ENCODE assay signal across 19 cellular contexts in the genomic region with DNA sequence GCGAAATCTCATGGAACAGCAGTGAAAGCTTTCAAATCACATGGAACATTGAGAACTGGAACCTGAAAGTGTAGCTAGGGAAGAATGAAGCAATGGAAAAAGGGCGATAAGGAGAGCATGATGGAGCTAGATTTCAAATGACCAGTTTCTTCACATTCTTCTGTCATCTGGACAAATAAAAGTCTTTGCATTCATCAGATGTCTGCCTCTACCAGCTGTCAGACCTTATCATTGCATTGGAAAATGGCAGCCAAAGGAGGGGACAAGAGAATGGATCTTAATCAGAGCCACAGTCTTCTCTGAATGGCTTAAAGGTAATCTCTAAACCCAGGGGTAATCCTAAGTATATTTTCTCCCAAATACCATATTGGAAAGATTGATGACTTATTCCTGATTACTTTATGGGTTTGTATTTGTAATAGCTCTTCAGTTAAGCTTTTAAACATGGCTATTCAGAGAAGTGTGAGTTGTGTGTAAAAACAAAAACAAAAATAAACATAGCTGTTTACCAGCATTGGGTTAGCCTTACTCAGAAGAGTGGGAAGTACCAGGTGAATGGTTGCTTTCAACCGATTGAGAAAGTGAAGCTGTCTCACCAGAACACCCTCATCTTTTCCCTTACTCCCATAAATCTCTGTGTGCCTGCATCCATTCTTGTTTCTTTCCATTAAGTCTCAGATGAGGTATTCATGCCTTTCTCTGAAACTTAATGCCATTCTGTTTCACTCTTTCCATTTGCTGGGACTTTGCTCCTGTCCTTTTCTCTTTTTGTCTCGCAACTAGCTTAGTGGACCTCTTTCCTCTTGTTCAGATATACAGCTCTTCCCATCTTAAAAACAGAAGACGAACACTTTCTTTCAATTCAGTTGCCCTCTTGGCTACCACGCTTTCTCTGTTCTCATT. TPM values are rescaled to one million over a fixed set of nuclear protein-coding genes. Genes with fewer than 3 reads are reported as not detected.
DNase-seq lines count a peak whose midpoint lies in the region; ATAC-seq, FAIRE-seq and TF ChIP-seq lines count a peak whose summit lies in the region.
"Had no signal": no experiment of that assay in that cellular context is flagged by ENCODE, and none has a peak within 500 bp of the region (broad histone marks: within the 10 kb centered on the region; RNA-seq: fewer than 3 reads in every experiment).

No MANE protein-coding gene starts in this region.

- H3K4me3 Mint-ChIP-seq in brain (peak overlapping the region in 2 of 5 experiments; percentile 12 to 18), nephron progenitor cell (no peak overlapping the region)
- H3K4me3 Mint-ChIP-seq: stimulated activated memory B cell treated with anti-CD40 and anti-IgM and Interleukin-4, amounts not matched to agents 10 μg/mL and 1 μg/mL and 100 μg/mL, for 72 hours; T-helper 1 cell treated with Interleukin-12 subunit alpha and Interleukin-12 subunit beta and Interleukin-4 antibody, amounts not matched to agents 30 μg/mL and 1 μg/mL, for 36 hours had no signal

- H4K8ac ChIP-seq in IMR-90 (ENCODE audit: low read depth in 2 of 2, low read length in 2 of 2), result no peak overlapping the region

- H3K9me1 ChIP-seq in IMR-90 (ENCODE audit: insufficient read depth, low read length), result no peaks in the 10 kb centered on the region; the same call in 1 of the 2 replicates

- no peak overlapping the region for H3K27ac ChIP-seq in IMR-90 (ENCODE audit: insufficient read depth, low read length)
- H3K27ac ChIP-seq: pancreas, right lobe of liver had no signal

- peaks cover 39% of the 10 kb centered on the region for H3K4me1 Mint-ChIP-seq in brain
- H3K4me1 Mint-ChIP-seq in nephron progenitor cell, result peaks cover 4% of the 10 kb centered on the region

- FAIRE-seq in D721Med (lab: Jason Lieb, UNC), result peak; percentile 77
- FAIRE-seq: pancreas had no signal

- no peak for ATAC-seq in IMR-90 (ENCODE audit: low read depth)
- ATAC-seq in HG03442 (IDR thresholded peaks at IDR 0.05; ENCODE audit: unreplicated experiment), result no peak
- ATAC-seq: pancreas; right lobe of liver; stimulated activated memory B cell treated with anti-CD40 and anti-IgM and Interleukin-4, amounts not matched to agents 10 μg/mL and 1 μg/mL and 100 μg/mL, for 72 hours had no signal

- H4K20me1 ChIP-seq in IMR-90 (ENCODE audit: insufficient read depth, low read length), result no peaks in the 10 kb centered on the region

- in situ Hi-C loops in IMR-90 (cut with MboI; ENCODE audit: low sequenced_read_pairs), result no loop called here

- 86% methylated on average over 3 of the region's 6 CpGs; no CpG with 5 or more reads in 1 of the 2 experiments for WGBS in IMR-90 (ENCODE audit: extremely low coverage in 2 of 2, insufficient read length in 1 of 2), 2 experiments

- H2BK5ac ChIP-seq in IMR-90 (ENCODE audit: low read depth, low read length, poor library complexity, severe bottlenecking), result no peak overlapping the region

- H4K5ac ChIP-seq in IMR-90 (ENCODE audit: low read depth, low read length), result no peak overlapping the region

- H3K27me3 Mint-ChIP-seq in brain (no peaks in the 10 kb centered on the region), nephron progenitor cell (ENCODE audit: low read depth, poor library complexity) (no peaks in the 10 kb centered on the region)
- H3K27me3 Mint-ChIP-seq: stimulated activated memory B cell treated with anti-CD40 and anti-IgM and Interleukin-4, amounts not matched to agents 10 μg/mL and 1 μg/mL and 100 μg/mL, for 72 hours had no signal

- H3K36me3 Mint-ChIP-seq in brain (peaks cover 39% of the 10 kb centered on the region), nephron progenitor cell (ENCODE audit: low read depth) (peaks cover 13% of the 10 kb centered on the region)

- no peaks in the 10 kb centered on the region for H3K27me3 ChIP-seq in IMR-90 (ENCODE audit: control insufficient read depth, insufficient read depth, low read length)
- H3K27me3 ChIP-seq: pancreas, right lobe of liver, tibial nerve had no signal

- no peak overlapping the region for H2BK20ac ChIP-seq in IMR-90 (ENCODE audit: low read depth, low read length)

- TF ChIP-seq RAD21 in IMR-90 (IDR thresholded peaks at IDR 0.05; ENCODE audit: low read length), result no peak

- BruUV-seq in IMR-90 (replicated peaks; lab: Mats Ljungman, UMichigan), result no TSS peak

- no peak overlapping the region for H4K91ac ChIP-seq in IMR-90 (ENCODE audit: insufficient read depth, low read depth, low read length)

- POLR2A ChIA-PET in IMR-90 (lab: Charles Lee; ENCODE audit: unreplicated experiment), result no interaction called here

- peak overlapping the region; percentile 16 to 88 (median 50) for H3K27ac Mint-ChIP-seq in brain
- H3K27ac Mint-ChIP-seq in nephron progenitor cell, result peak overlapping the region; percentile 61
- H3K27ac Mint-ChIP-seq: stimulated activated memory B cell treated with anti-CD40 and anti-IgM and Interleukin-4, amounts not matched to agents 10 μg/mL and 1 μg/mL and 100 μg/mL, for 72 hours; T-helper 1 cell treated with Interleukin-12 subunit alpha and Interleukin-12 subunit beta and Interleukin-4 antibody, amounts not matched to agents 30 μg/mL and 1 μg/mL, for 36 hours had no signal

- no peak for TF ChIP-seq CTCF in D721Med (IDR thresholded peaks at IDR 0.05; ENCODE audit: insufficient read depth, missing control alignments)
- TF ChIP-seq CTCF in IMR-90 (conservative IDR thresholded peaks at IDR 0.05; ENCODE audit: low read depth, low read length), result no peak
- no peak for TF ChIP-seq CTCF in brain (conservative IDR thresholded peaks at IDR 0.05)
- no peak for TF ChIP-seq CTCF in nephron progenitor cell (IDR thresholded peaks at IDR 0.05)

- peaks cover 4% of the 10 kb centered on the region for H3K36me3 ChIP-seq in IMR-90 (ENCODE audit: control insufficient read depth, insufficient read depth, low read length)
- H3K36me3 ChIP-seq: pancreas had no signal

- H2BK120ac ChIP-seq in IMR-90 (ENCODE audit: low read depth, low read length), result no peak overlapping the region

- no peak overlapping the region for H3K4me2 ChIP-seq in IMR-90 (ENCODE audit: low read depth, low read length)

- DNase-seq in D721Med (ENCODE audit: insufficient read length, low spot score) (no peak), IMR-90 (no peak), nephron progenitor cell (no peak), SIG-M5 treated with dmso at 0.1 percent for 504 hours (lab: John Stamatoyannopoulos, UW; ENCODE audit: unreplicated experiment) (no peak), mesenteric fat pad (ENCODE audit: low spot score) (no peak)
- DNase-seq: activated gamma-delta T cell treated with Interleukin-2 at 50 U/mL for 16 hours, AML-193, aorta, EL, NCI-H1105 treated with DMSO at 0.1 percent for 48 hours, NCI-H2107, pancreas, right lobe of liver, SHP77 treated with DMSO at 0.1 percent for 48 hours had no signal

- no peaks in the 10 kb centered on the region for H3K9me3 Mint-ChIP-seq in brain
- no peaks in the 10 kb centered on the region for H3K9me3 Mint-ChIP-seq in nephron progenitor cell
- H3K9me3 Mint-ChIP-seq: stimulated activated memory B cell treated with anti-CD40 and anti-IgM and Interleukin-4, amounts not matched to agents 10 μg/mL and 1 μg/mL and 100 μg/mL, for 72 hours; T-helper 1 cell treated with Interleukin-12 subunit alpha and Interleukin-12 subunit beta and Interleukin-4 antibody, amounts not matched to agents 30 μg/mL and 1 μg/mL, for 36 hours had no signal

- no peak for TF ChIP-seq POLR2A in IMR-90 (IDR thresholded peaks at IDR 0.05; ENCODE audit: low read depth, low read length)

- H2AK5ac ChIP-seq in IMR-90 (ENCODE audit: low read depth, low read length), result no peak overlapping the region

- H3K9me3 ChIP-seq in IMR-90 (ENCODE audit: control insufficient read depth, insufficient read depth, low read length), result no peaks in the 10 kb centered on the region
- H3K9me3 ChIP-seq: pancreas, right lobe of liver, tibial nerve had no signal

- peaks cover 8% of the 10 kb centered on the region for H3K4me1 ChIP-seq in IMR-90 (ENCODE audit: control insufficient read depth, insufficient read depth, low read length)
- H3K4me1 ChIP-seq: right lobe of liver had no signal

- H3K56ac ChIP-seq in IMR-90 (ENCODE audit: extremely low read depth, insufficient read depth, low read length), result no peak overlapping the region

- H3K14ac ChIP-seq in IMR-90 (replicated peaks; ENCODE audit: low read depth, low read length), result no peak overlapping the region

- H3K4ac ChIP-seq in IMR-90 (ENCODE audit: low read depth, low read length), result no peak overlapping the region

- CTCF ChIA-PET in IMR-90 (lab: Yijun Ruan, JAX), result interaction anchor here (0.5 to 1.3 kb wide), 2 partner anchors 17 to 203 kb away, joined by 4 read pairs; partner anchors contain the start of gene MANSC1

- no peak overlapping the region for H2AFZ ChIP-seq in IMR-90 (replicated peaks; ENCODE audit: low read length, poor library complexity)

- no peak overlapping the region for H3K23ac ChIP-seq in IMR-90 (ENCODE audit: low read depth, low read length)

- dilution Hi-C loops in IMR-90 (cut with HindIII; ENCODE audit: low sequenced_read_pairs, unreplicated experiment), result no loop called here

- H2AK9ac ChIP-seq in IMR-90 (replicated peaks; ENCODE audit: low read depth, low read length, poor library complexity), result no peak overlapping the region

- H2BK15ac ChIP-seq in IMR-90 (ENCODE audit: low read depth, low read length), result no peak overlapping the region; the same call in 2 of the 3 replicates

- no peak overlapping the region for H3K4me3 ChIP-seq in IMR-90 (ENCODE audit: insufficient read depth, low read depth, low read length)
- H3K4me3 ChIP-seq: pancreas, right lobe of liver, tibial nerve had no signal

- peaks cover 7 to 9% of the 10 kb centered on the region in 2 experiments; a peak in 2 of 4 replicates for H3K79me1 ChIP-seq in IMR-90 (ENCODE audit: low read depth in 1 of 2, low read length in 2 of 2)

- no peak overlapping the region for H3K9ac ChIP-seq in IMR-90 (ENCODE audit: low read depth, low read length)

- peak overlapping the region; percentile 5; the same call in 1 of the 2 replicates for H3K18ac ChIP-seq in IMR-90 (ENCODE audit: low read depth, low read length)

- intact Hi-C loops in IMR-90 (cut with micrococcal nuclease), result no loop called here

TF ChIP-seq in IMR-90, 13 proteins besides CTCF, POLR2A, EP300 and RAD21 (continues in another document):
- TF ChIP-seq RFX5 (IDR thresholded peaks at IDR 0.05; ENCODE audit: low read depth, low read length), result no peak

RNA-seq across cellular contexts. Expression of gene BORCS5, which starts 10.5 kb away (rescaled TPM):
- total RNA-seq in IMR-90 (2012; rRNA removed), result 14.7 and 18.3 TPM in 2 replicates
- 12.2 and 14.4 TPM in 2 replicates for polyA plus RNA-seq in IMR-90 (2012; rRNA removed)
- 8.1 and 9.6 TPM in 2 replicates for polyA plus RNA-seq in IMR-90 (2012; cell fraction: cytosol; rRNA removed)
- polyA plus RNA-seq in IMR-90 (2012; cell fraction: nucleus; rRNA removed; ENCODE audit: low replicate concordance), result 4.5 and 9.3 TPM in 2 replicates
- polyA plus RNA-seq in brain (ENCODE audit: insufficient read depth, low read depth, low replicate concordance), result 29.7 TPM
- total RNA-seq in mesenteric fat pad, result 11.2 TPM

RNA-seq across cellular contexts. Expression of gene MANSC1, which starts 17.3 kb away (rescaled TPM):
- 1.1 TPM in 2 replicates for total RNA-seq in IMR-90 (2012; rRNA removed)
- polyA plus RNA-seq in IMR-90 (2012; rRNA removed), result 1.9 and 2.2 TPM in 2 replicates
- 1.6 and 2.0 TPM in 2 replicates for polyA plus RNA-seq in IMR-90 (2012; cell fraction: cytosol; rRNA removed)
- polyA plus RNA-seq in IMR-90 (2012; cell fraction: nucleus; rRNA removed; ENCODE audit: low replicate concordance), result 0.11 and 0.71 TPM in 2 replicates
- 26.8 TPM for polyA plus RNA-seq in brain (ENCODE audit: insufficient read depth, low read depth, low replicate concordance)
- 15.4 TPM for total RNA-seq in mesenteric fat pad
